In genomic region chr20:44573501-44573869, GRCh38 we compare ENCODE assay signal across 1 cellular context.
TF ChIP-seq lines count a peak whose summit lies in the region.

No MANE protein-coding gene starts in this region.

TF ChIP-seq in SK-N-SH, 30 proteins besides CTCF, POLR2A, EP300 and RAD21:
- TF ChIP-seq USF1 (IDR thresholded peaks at IDR 0.05; ENCODE audit: borderline replicate concordance, low read depth) (no peak), FOXM1 (IDR thresholded peaks at IDR 0.05; ENCODE audit: low read depth) (no peak), RXRA (IDR thresholded peaks at IDR 0.05; ENCODE audit: borderline replicate concordance, low read depth) (no peak), REST (IDR thresholded peaks at IDR 0.05; ENCODE audit: low read depth, low read length) (no peak), TEAD4 (IDR thresholded peaks at IDR 0.05; ENCODE audit: borderline replicate concordance, insufficient read depth) (no peak), NRF1 (IDR thresholded peaks at IDR 0.05; ENCODE audit: low read depth, low read length) (no peak), GABPA (IDR thresholded peaks at IDR 0.05; ENCODE audit: low read depth) (no peak), TAF1 (IDR thresholded peaks at IDR 0.05; ENCODE audit: borderline replicate concordance, low read depth, low read length) (no peak), POLR2AphosphoS5 (IDR thresholded peaks at IDR 0.05; ENCODE audit: low read depth, low read length) (no peak), ELF1 (IDR thresholded peaks at IDR 0.05) (no peak), IRF3 (IDR thresholded peaks at IDR 0.05; ENCODE audit: low read depth, low read length) (no peak)
TF ChIP-seq in SK-N-SH: peak in this region for 0.
